ENCODE assay signal across 33 cellular contexts in the genomic region with DNA sequence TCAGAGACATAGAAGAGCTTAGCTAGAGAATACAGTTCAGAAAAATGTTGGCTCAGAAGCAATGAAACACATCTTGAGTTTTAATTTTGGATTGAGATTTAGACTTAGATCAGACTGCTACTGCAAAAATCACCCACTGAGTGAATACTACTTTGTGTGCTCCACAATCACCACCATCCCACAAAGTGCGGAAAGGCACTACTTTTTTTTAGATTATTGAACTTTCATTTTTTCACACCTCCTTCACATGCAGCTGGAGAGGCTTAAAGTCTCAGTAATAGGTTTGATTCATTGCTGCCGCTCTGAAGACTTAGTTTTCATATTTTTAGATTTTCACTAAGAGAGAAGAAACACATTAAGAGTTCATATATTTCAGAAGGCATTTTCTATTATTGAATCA.
A peak's percentile ranks its signal among the peaks of the same experiment; 100 is the strongest.
DNase-seq lines count a peak whose midpoint lies in the region; ATAC-seq and TF ChIP-seq lines count a peak whose summit lies in the region.
"Had no signal": no experiment of that assay in that cellular context is flagged by ENCODE, and none has a peak within 500 bp of the region (broad histone marks: within the 10 kb centered on the region; RNA-seq: fewer than 3 reads in every experiment).

No MANE protein-coding gene starts in this region.

- H3K9me3 ChIP-seq in upper lobe of left lung: no peaks in the 10 kb centered on the region
- H3K9me3 ChIP-seq: A549; BE2C; BLaER1; BLaER1 treated with 17β-estradiol and CSF1 and Interleukin-3, amounts not matched to agents 10 nM and 100 nM; Caco-2 had no signal

- no peak overlapping the region for H3K27ac ChIP-seq in upper lobe of left lung
- H3K27ac ChIP-seq: 22Rv1; A549; BLaER1; BLaER1 treated with 17β-estradiol and CSF1 and Interleukin-3, amounts not matched to agents 10 nM and 100 nM; C4-2B had no signal

- H3K36me3 ChIP-seq in upper lobe of left lung: no peaks in the 10 kb centered on the region
- H3K36me3 ChIP-seq: BE2C; BLaER1; BLaER1 treated with 17β-estradiol and CSF1 and Interleukin-3, amounts not matched to agents 10 nM and 100 nM had no signal

- 85 to 91% methylated on average over 2 of the region's 2 CpGs for WGBS in upper lobe of left lung, 2 donors

- TF ChIP-seq POLR2A in upper lobe of left lung (IDR thresholded peaks at IDR 0.05): no peak

- no peak for TF ChIP-seq CTCF in foreskin fibroblast (IDR thresholded peaks at IDR 0.05; ENCODE audit: low read depth, low read length)
- no peak for TF ChIP-seq CTCF in upper lobe of left lung (IDR thresholded peaks at IDR 0.05)

- DNase-seq in Ammon's horn (ENCODE audit: low spot score) (peak; percentile 4), inferior parietal cortex (ENCODE audit: extremely low spot score) (peak; percentile 20), middle frontal gyrus (ENCODE audit: extremely low spot score, low spot score) (peak; percentile 70), superior temporal gyrus (ENCODE audit: extremely low spot score) (peak; percentile 57), foreskin fibroblast (no peak), upper lobe of left lung (no peak)
- DNase-seq in effector CD4-positive, alpha-beta T cell: no peak
- no peak for DNase-seq in activated T-cell treated with anti-CD3 and anti-CD28 coated beads, Interleukin-2, amount 50 U/mL, for 1 hour
- DNase-seq: 8988T; ACHN; AML-193; BE2C; C1 segment of cervical spinal cord; Caco-2; Calu3; CD4-positive, alpha-beta memory T cell; CD4-positive, alpha-beta T cell; CD4-positive, CD25-positive, alpha-beta regulatory T cell; CD8-positive, alpha-beta memory T cell; CD8-positive, alpha-beta T cell; COR-L47; DMS 273 treated with DMSO at 0.1 percent for 48 hours; DMS153; DMS53; DMS79; DMS79 treated with DMSO at 0.1 percent for 48 hours; DND-41; EL had no signal

- H3K4me3 ChIP-seq in foreskin fibroblast (ENCODE audit: low read depth in 1 of 2, low read length in 2 of 2) (no peak overlapping the region), upper lobe of left lung (no peak overlapping the region)
- H3K4me3 ChIP-seq: A549; BLaER1; BLaER1 treated with 17β-estradiol and CSF1 and Interleukin-3, amounts not matched to agents 10 nM and 100 nM had no signal

- no peaks in the 10 kb centered on the region for H3K4me1 ChIP-seq in upper lobe of left lung
- H3K4me1 ChIP-seq: A549; BE2C; BLaER1; BLaER1 treated with 17β-estradiol and CSF1 and Interleukin-3, amounts not matched to agents 10 nM and 100 nM; Caco-2 had no signal

- no peaks in the 10 kb centered on the region for H3K27me3 ChIP-seq in upper lobe of left lung
- H3K27me3 ChIP-seq: BE2C; BLaER1; BLaER1 treated with 17β-estradiol and CSF1 and Interleukin-3, amounts not matched to agents 10 nM and 100 nM had no signal

- no peak for ATAC-seq in upper lobe of left lung (ENCODE audit: low FRiP score in 2 of 2)
- ATAC-seq: A549; CD8-positive, alpha-beta T cell had no signal

- no peak for TF ChIP-seq EP300 in upper lobe of left lung (IDR thresholded peaks at IDR 0.05)

Comparison
In these comparisons a context has a peak if more than half of its experiments do, and no peak if none do; other contexts are left out.
1. DNase-seq: peak in Ammon's horn (single experiment), inferior parietal cortex (single experiment), middle frontal gyrus (single experiment) and superior temporal gyrus (single experiment); none in foreskin fibroblast (0 of 2), upper lobe of left lung (0 of 2), effector CD4-positive, alpha-beta T cell (single experiment) and activated T-cell treated with anti-CD3 and anti-CD28 coated beads, Interleukin-2, amount 50 U/mL, for 1 hour (single experiment).